Comparison of ENCODE assay signal across 8 cellular contexts in genomic region chr19:8413593-8413923, GRCh38. TPM values are rescaled to one million over a fixed set of nuclear protein-coding genes. Genes with fewer than 3 reads are reported as not detected.
DNase-seq lines count a peak whose midpoint lies in the region; ATAC-seq and TF ChIP-seq lines count a peak whose summit lies in the region.

No MANE protein-coding gene starts in this region.

- H3K4me3 ChIP-seq in A673 (ENCODE audit: low read depth, low read length, poor library complexity, severe bottlenecking) = peak overlapping the region; percentile 68
- H3K4me3 ChIP-seq in breast epithelium = peak overlapping the region; percentile 79 to 88 (median 85)
- peak overlapping the region; percentile 95 for H3K4me3 ChIP-seq in mucosa of stomach (ENCODE audit: low read length)

- no peak for TF ChIP-seq CTCF in A673 (conservative IDR thresholded peaks at IDR 0.05; ENCODE audit: low read depth, low read length)
- TF ChIP-seq CTCF in breast epithelium (IDR thresholded peaks at IDR 0.05) = no peak

- peak overlapping the region; percentile 57 for H3K27ac ChIP-seq in A673 (ENCODE audit: low read depth, low read length, poor library complexity, severe bottlenecking)
- H3K27ac ChIP-seq in breast epithelium = peak overlapping the region; percentile 49 to 68

- H3K9me3 ChIP-seq in A673 (ENCODE audit: low read depth, low read length, poor library complexity, severe bottlenecking) (no peaks in the 10 kb centered on the region), breast epithelium (no peaks in the 10 kb centered on the region), mucosa of stomach (ENCODE audit: control insufficient read depth, low read length) (no peaks in the 10 kb centered on the region)

- POLR2A ChIA-PET in A673 (lab: Charles Lee; ENCODE audit: low non-redundant PET) = interaction anchor here (0.6 kb wide), 1 partner anchor 37 kb away, joined by 6 read pairs; no protein-coding TSS in a partner anchor

- CTCF ChIA-PET in A673 (lab: Charles Lee) = interaction anchor here (0.5 to 0.8 kb wide), 8 partner anchors 23 to 280 kb away, joined by 3 to 5 read pairs (median 4); partner anchors contain the start of genes HNRNPM and RAB11B

- DNase-seq in A673 (ENCODE audit: low spot score) (no peak), breast epithelium (ENCODE audit: low spot score in 2 of 2) (no peak), LoVo (ENCODE audit: low spot score) (no peak), DMS114 treated with DMSO at 0.1 percent for 48 hours (lab: John Stamatoyannopoulos, UW; ENCODE audit: unreplicated experiment) (no peak)

- intact Hi-C loops in A673 (cut with micrococcal nuclease; ENCODE audit: unreplicated experiment) = no loop called here
- intact Hi-C loops in breast epithelium (cut with DNase I; ENCODE audit: low total_unique reads) = no loop called here

- no TSS peak for BruUV-seq in A673 (replicated peaks; lab: Mats Ljungman, UMichigan)

- no peak for TF ChIP-seq POLR2A in breast epithelium (IDR thresholded peaks at IDR 0.05)

- H3K27me3 ChIP-seq in A673 (replicated peaks; ENCODE audit: insufficient read depth, low read depth, low read length, poor library complexity) (no peaks in the 10 kb centered on the region), breast epithelium (no peaks in the 10 kb centered on the region), mucosa of stomach (ENCODE audit: control insufficient read depth, insufficient read depth, low read length) (no peaks in the 10 kb centered on the region)

- H3K4me1 ChIP-seq in A673 (ENCODE audit: insufficient read depth, low read length, poor library complexity, severe bottlenecking) (no peaks in the 10 kb centered on the region), breast epithelium (no peaks in the 10 kb centered on the region), mucosa of stomach (ENCODE audit: control insufficient read depth, insufficient read depth, low read length) (peaks cover 14% of the 10 kb centered on the region)

- ATAC-seq in HG03457 (IDR thresholded peaks at IDR 0.05; ENCODE audit: unreplicated experiment) (peak; percentile 14), GM21367 (IDR thresholded peaks at IDR 0.05; ENCODE audit: unreplicated experiment) (no peak), GM21360 (IDR thresholded peaks at IDR 0.05; ENCODE audit: unreplicated experiment) (no peak)

- H3K36me3 ChIP-seq in A673 (ENCODE audit: insufficient read depth, low read length, poor library complexity, severe bottlenecking) (no peaks in the 10 kb centered on the region), breast epithelium (no peaks in the 10 kb centered on the region), mucosa of stomach (ENCODE audit: control insufficient read depth, insufficient read depth, low read length) (no peaks in the 10 kb centered on the region)

- H3K9ac ChIP-seq in mucosa of stomach (ENCODE audit: low read length) = peak overlapping the region; percentile 85

RNA-seq across cellular contexts. Expression of gene MARCHF2, which starts 0.5 kb away (rescaled TPM):
- total RNA-seq in A673 (2021) (8.8 and 11.8 TPM in 2 replicates), breast epithelium (100 to 1,000 TPM; 126 to 224 (median 132) TPM)

RNA-seq across cellular contexts. Expression of gene RAB11B, which starts 23.4 kb away (rescaled TPM):
- total RNA-seq in A673 (2021) = 88.7 and 91.4 TPM in 2 replicates
- total RNA-seq in breast epithelium = 10 to 100 TPM; 39.5 to 57.7 (median 41.3) TPM

RNA-seq across cellular contexts. Expression of gene HNRNPM, which starts 31.2 kb away (rescaled TPM):
- total RNA-seq in A673 (2021) (413 and 436 TPM in 2 replicates), breast epithelium (100 to 1,000 TPM in 2 of 3 donors, 10 to 100 TPM in 1; 84.8 to 153 (median 116) TPM)

RNA-seq across cellular contexts. Expression of gene ANGPTL4, which starts 49.6 kb away (rescaled TPM):
- total RNA-seq in A673 (2021) = 1.1 and 1.7 TPM in 2 replicates
- 100 to 1,000 TPM in 2 of 3 donors, 10 to 100 TPM in 1; 90.9 to 186 (median 118) TPM for total RNA-seq in breast epithelium
